Comparison of ENCODE assay signal across 24 cellular contexts in genomic region chr6:31031095-31031494, GRCh38. TPM values are rescaled to one million over a fixed set of nuclear protein-coding genes. Genes with fewer than 3 reads are reported as not detected.
DNase-seq lines count a peak whose midpoint lies in the region; ATAC-seq and TF ChIP-seq lines count a peak whose summit lies in the region.
"Had no signal": no experiment of that assay in that cellular context is flagged by ENCODE, and none has a peak within 500 bp of the region (broad histone marks: within the 10 kb centered on the region; RNA-seq: fewer than 3 reads in every experiment).

No MANE protein-coding gene starts in this region.

- H3K9me3 Mint-ChIP-seq in activated CD8-positive, alpha-beta memory T cell treated with anti-CD3 and anti-CD28 coated beads, Interleukin-2, amount 10 ng/mL, durations not matched to agents 7 days and 5 days (ENCODE audit: low read depth): no peaks in the 10 kb centered on the region
- no peaks in the 10 kb centered on the region for H3K9me3 Mint-ChIP-seq in activated T-helper 17 cell treated with anti-CD3 and anti-CD28 coated beads, Interleukin-2, amount 50 U/mL, for 72 hours
- no peaks in the 10 kb centered on the region for H3K9me3 Mint-ChIP-seq in stimulated activated effector memory CD8-positive, alpha-beta T cell treated with anti-CD3 and anti-CD28 coated beads, Interleukin-12 subunit alpha, Interleukin-12 subunit beta, amount 100 ng/mL, for 72 hours

- CTCF ChIA-PET in activated CD8-positive, alpha-beta memory T cell treated with anti-CD3 and anti-CD28 coated beads, Interleukin-2, amount 10 ng/mL, durations not matched to agents 7 days and 5 days (lab: Charles Lee): no interaction called here
- CTCF ChIA-PET in HEK293 (lab: Yijun Ruan, JAX): no interaction called here

- no peaks in the 10 kb centered on the region for H3K9me3 ChIP-seq in HEK293 (ENCODE audit: control insufficient read depth, insufficient read depth, low read depth, low read length)

- H3K36me3 Mint-ChIP-seq in activated CD8-positive, alpha-beta memory T cell treated with anti-CD3 and anti-CD28 coated beads, Interleukin-2, amount 10 ng/mL, durations not matched to agents 7 days and 5 days: no peaks in the 10 kb centered on the region
- H3K36me3 Mint-ChIP-seq in activated T-helper 17 cell treated with anti-CD3 and anti-CD28 coated beads, Interleukin-2, amount 50 U/mL, for 72 hours (ENCODE audit: low read depth): no peaks in the 10 kb centered on the region
- no peaks in the 10 kb centered on the region for H3K36me3 Mint-ChIP-seq in stimulated activated effector memory CD8-positive, alpha-beta T cell treated with anti-CD3 and anti-CD28 coated beads, Interleukin-12 subunit alpha, Interleukin-12 subunit beta, amount 100 ng/mL, for 72 hours
- H3K36me3 Mint-ChIP-seq: CD4-positive, CD25-positive, alpha-beta regulatory T cell had no signal

- no peak overlapping the region for H3K4me3 ChIP-seq in HEK293 (ENCODE audit: low read depth, low read length)

- no peak for TF ChIP-seq CTCF in HEK293 (tag by site-specific recombination; IDR thresholded peaks at IDR 0.05)

- no peaks in the 10 kb centered on the region for H3K4me1 ChIP-seq in HEK293 (ENCODE audit: control insufficient read depth, insufficient read depth, low read length)

- POLR2A ChIA-PET in HEK293 (lab: Yijun Ruan, JAX): no interaction called here

- H3K27ac Mint-ChIP-seq in activated CD8-positive, alpha-beta memory T cell treated with anti-CD3 and anti-CD28 coated beads, Interleukin-2, amount 10 ng/mL, durations not matched to agents 7 days and 5 days: no peak overlapping the region
- no peak overlapping the region for H3K27ac Mint-ChIP-seq in activated T-helper 17 cell treated with anti-CD3 and anti-CD28 coated beads, Interleukin-2, amount 50 U/mL, for 72 hours
- H3K27ac Mint-ChIP-seq in stimulated activated effector memory CD8-positive, alpha-beta T cell treated with anti-CD3 and anti-CD28 coated beads, Interleukin-12 subunit alpha, Interleukin-12 subunit beta, amount 100 ng/mL, for 72 hours: no peak overlapping the region

- no peaks in the 10 kb centered on the region for H3K36me3 ChIP-seq in HEK293 (ENCODE audit: control insufficient read depth in 2 of 2, insufficient read depth in 1 of 2, low read length in 2 of 2)

- peaks cover 40% of the 10 kb centered on the region for H3K27me3 Mint-ChIP-seq in activated CD8-positive, alpha-beta memory T cell treated with anti-CD3 and anti-CD28 coated beads, Interleukin-2, amount 10 ng/mL, durations not matched to agents 7 days and 5 days
- H3K27me3 Mint-ChIP-seq in activated T-helper 17 cell treated with anti-CD3 and anti-CD28 coated beads, Interleukin-2, amount 50 U/mL, for 72 hours: peaks cover 16% of the 10 kb centered on the region

- H3K4me1 Mint-ChIP-seq in activated CD8-positive, alpha-beta memory T cell treated with anti-CD3 and anti-CD28 coated beads, Interleukin-2, amount 10 ng/mL, durations not matched to agents 7 days and 5 days: peaks cover 9% of the 10 kb centered on the region
- no peaks in the 10 kb centered on the region for H3K4me1 Mint-ChIP-seq in activated T-helper 17 cell treated with anti-CD3 and anti-CD28 coated beads, Interleukin-2, amount 50 U/mL, for 72 hours
- peaks cover 15% of the 10 kb centered on the region for H3K4me1 Mint-ChIP-seq in stimulated activated effector memory CD8-positive, alpha-beta T cell treated with anti-CD3 and anti-CD28 coated beads, Interleukin-12 subunit alpha, Interleukin-12 subunit beta, amount 100 ng/mL, for 72 hours
- H3K4me1 Mint-ChIP-seq: CD4-positive, CD25-positive, alpha-beta regulatory T cell had no signal

- peak; percentile 42 for DNase-seq in activated CD8-positive, alpha-beta memory T cell treated with anti-CD3 and anti-CD28 coated beads, Interleukin-2, amount 10 ng/mL, durations not matched to agents 7 days and 5 days
- DNase-seq in activated CD8-positive, alpha-beta memory T cell treated with anti-CD3 and anti-CD28 coated beads, Interleukin-2, amount 50 U/mL, for 4 hours: no peak
- DNase-seq in stimulated activated effector memory CD8-positive, alpha-beta T cell treated with anti-CD3 and anti-CD28 coated beads, Interleukin-12 subunit alpha, Interleukin-12 subunit beta, amount 100 ng/mL, for 72 hours (ENCODE audit: low spot score in 2 of 2): no peak
- no peak for DNase-seq in UCSD-AML1 (lab: John Stamatoyannopoulos, UW; ENCODE audit: unreplicated experiment)
- DNase-seq: CD4-positive, CD25-positive, alpha-beta regulatory T cell; EL; GF-D8; Kasumi-1; NCI-H1694; NCI-H2081; NCI-H2171; NCI-H345; NCI-H524; NCI-H774; NK-92 treated with Interleukin-12 subunit alpha and Interleukin-12 subunit beta, amount 100 ng/mL, for 24 hours; SHP77 treated with DMSO at 0.1 percent for 48 hours had no signal

- no peak for ATAC-seq in activated CD8-positive, alpha-beta memory T cell treated with anti-CD3 and anti-CD28 coated beads, Interleukin-2, amount 10 ng/mL, durations not matched to agents 7 days and 5 days
- ATAC-seq in activated T-helper 17 cell treated with anti-CD3 and anti-CD28 coated beads, Interleukin-2, amount 50 U/mL, for 72 hours (replicated peaks): peak; percentile 83
- peak; percentile 79 for ATAC-seq in stimulated activated effector memory CD8-positive, alpha-beta T cell treated with anti-CD3 and anti-CD28 coated beads, Interleukin-12 subunit alpha, Interleukin-12 subunit beta, amount 100 ng/mL, for 72 hours
- no peak for ATAC-seq in GM18498 (IDR thresholded peaks at IDR 0.05; ENCODE audit: unreplicated experiment)
- ATAC-seq: HCT116 had no signal

- no peak overlapping the region for H3K27ac ChIP-seq in HEK293 (ENCODE audit: extremely low read depth, low read depth, low read length)
- H3K27ac ChIP-seq: RWPE1 had no signal

- no peak overlapping the region for H3K4me3 Mint-ChIP-seq in activated CD8-positive, alpha-beta memory T cell treated with anti-CD3 and anti-CD28 coated beads, Interleukin-2, amount 10 ng/mL, durations not matched to agents 7 days and 5 days
- no peak overlapping the region for H3K4me3 Mint-ChIP-seq in activated T-helper 17 cell treated with anti-CD3 and anti-CD28 coated beads, Interleukin-2, amount 50 U/mL, for 72 hours
- no peak overlapping the region for H3K4me3 Mint-ChIP-seq in stimulated activated effector memory CD8-positive, alpha-beta T cell treated with anti-CD3 and anti-CD28 coated beads, Interleukin-12 subunit alpha, Interleukin-12 subunit beta, amount 100 ng/mL, for 72 hours
- H3K4me3 Mint-ChIP-seq: CD4-positive, CD25-positive, alpha-beta regulatory T cell had no signal

TF ChIP-seq in HEK293, 187 proteins besides CTCF, POLR2A, EP300 and RAD21:
- TF ChIP-seq ATF2 (tag by site-specific recombination; IDR thresholded peaks at IDR 0.05; ENCODE audit: low read depth): 0 out of 2 replicates have a peak, but pooled peaks have one; percentile 22
- TF ChIP-seq ZNF221 (tag by site-specific recombination; IDR thresholded peaks at IDR 0.05; ENCODE audit: borderline replicate concordance): no peak

RNA-seq across cellular contexts. Expression of gene MUC22, which starts 20.8 kb away (rescaled TPM):
- total RNA-seq in activated CD8-positive, alpha-beta memory T cell treated with anti-CD3 and anti-CD28 coated beads, Interleukin-2, amount 10 ng/mL, durations not matched to agents 7 days and 5 days: not detected
- total RNA-seq in activated T-helper 17 cell treated with anti-CD3 and anti-CD28 coated beads, Interleukin-2, amount 50 U/mL, for 72 hours: not detected
- total RNA-seq: A673; CD4-positive, CD25-positive, alpha-beta regulatory T cell; H1; MCF 10A had no signal

RNA-seq across cellular contexts. Expression of gene MUC21, which starts 47.6 kb away (rescaled TPM):
- not detected for total RNA-seq in activated CD8-positive, alpha-beta memory T cell treated with anti-CD3 and anti-CD28 coated beads, Interleukin-2, amount 10 ng/mL, durations not matched to agents 7 days and 5 days
- not detected for total RNA-seq in activated T-helper 17 cell treated with anti-CD3 and anti-CD28 coated beads, Interleukin-2, amount 50 U/mL, for 72 hours
- total RNA-seq: A673; CD4-positive, CD25-positive, alpha-beta regulatory T cell; H1; MCF 10A had no signal

Comparison
In these comparisons a context has a peak if more than half of its experiments do, and no peak if none do; other contexts are left out.
1. ATAC-seq: peak in activated T-helper 17 cell treated with anti-CD3 and anti-CD28 coated beads, Interleukin-2, amount 50 U/mL, for 72 hours (single experiment) and stimulated activated effector memory CD8-positive, alpha-beta T cell treated with anti-CD3 and anti-CD28 coated beads, Interleukin-12 subunit alpha, Interleukin-12 subunit beta, amount 100 ng/mL, for 72 hours (single experiment); none in activated CD8-positive, alpha-beta memory T cell treated with anti-CD3 and anti-CD28 coated beads, Interleukin-2, amount 10 ng/mL, durations not matched to agents 7 days and 5 days (single experiment) and GM18498 (single experiment).